Comparison of ENCODE assay signal across 7 cellular contexts in genomic region chr2:10318345-10318744, GRCh38.
"Had no signal": no experiment of that assay in that cellular context is flagged by ENCODE, and none has a peak within 500 bp of the region (broad histone marks: within the 10 kb centered on the region; RNA-seq: fewer than 3 reads in every experiment).

No MANE protein-coding gene starts in this region.

- H3K27ac Mint-ChIP-seq: HFFc6 had no signal

- H3K27ac ChIP-seq: GM23248, HL-60 had no signal

- H3K27me3 Mint-ChIP-seq: IgD-negative memory B cell had no signal

- H3K4me3 Mint-ChIP-seq: HFFc6, IgD-negative memory B cell had no signal

- ATAC-seq: HCT116 had no signal

- DNase-seq: GM23248, GOT3, HFFc6, KG1 had no signal

- H3K9me3 Mint-ChIP-seq: IgD-negative memory B cell had no signal
